1 cellular context compared by ENCODE assay signal in genomic region chr1:192979542-192979941, GRCh38.
TF ChIP-seq lines count a peak whose summit lies in the region.

No MANE protein-coding gene starts in this region.

TF ChIP-seq in SK-N-SH, 30 proteins besides CTCF, POLR2A, EP300 and RAD21 (continued from another document):
- TF ChIP-seq ZBTB33 (IDR thresholded peaks at IDR 0.05; ENCODE audit: borderline replicate concordance, low read depth) (no peak), MEF2A (IDR thresholded peaks at IDR 0.05; ENCODE audit: borderline replicate concordance, low read depth) (no peak), RFX5 (IDR thresholded peaks at IDR 0.05; ENCODE audit: low read length) (no peak), YY1 (IDR thresholded peaks at IDR 0.05; ENCODE audit: low read depth) (no peak), TEAD4 (IDR thresholded peaks at IDR 0.05; ENCODE audit: borderline replicate concordance, insufficient read depth) (no peak), SIN3A (IDR thresholded peaks at IDR 0.05; ENCODE audit: borderline replicate concordance, low read depth, low read length) (no peak)
